In the genomic region with DNA sequence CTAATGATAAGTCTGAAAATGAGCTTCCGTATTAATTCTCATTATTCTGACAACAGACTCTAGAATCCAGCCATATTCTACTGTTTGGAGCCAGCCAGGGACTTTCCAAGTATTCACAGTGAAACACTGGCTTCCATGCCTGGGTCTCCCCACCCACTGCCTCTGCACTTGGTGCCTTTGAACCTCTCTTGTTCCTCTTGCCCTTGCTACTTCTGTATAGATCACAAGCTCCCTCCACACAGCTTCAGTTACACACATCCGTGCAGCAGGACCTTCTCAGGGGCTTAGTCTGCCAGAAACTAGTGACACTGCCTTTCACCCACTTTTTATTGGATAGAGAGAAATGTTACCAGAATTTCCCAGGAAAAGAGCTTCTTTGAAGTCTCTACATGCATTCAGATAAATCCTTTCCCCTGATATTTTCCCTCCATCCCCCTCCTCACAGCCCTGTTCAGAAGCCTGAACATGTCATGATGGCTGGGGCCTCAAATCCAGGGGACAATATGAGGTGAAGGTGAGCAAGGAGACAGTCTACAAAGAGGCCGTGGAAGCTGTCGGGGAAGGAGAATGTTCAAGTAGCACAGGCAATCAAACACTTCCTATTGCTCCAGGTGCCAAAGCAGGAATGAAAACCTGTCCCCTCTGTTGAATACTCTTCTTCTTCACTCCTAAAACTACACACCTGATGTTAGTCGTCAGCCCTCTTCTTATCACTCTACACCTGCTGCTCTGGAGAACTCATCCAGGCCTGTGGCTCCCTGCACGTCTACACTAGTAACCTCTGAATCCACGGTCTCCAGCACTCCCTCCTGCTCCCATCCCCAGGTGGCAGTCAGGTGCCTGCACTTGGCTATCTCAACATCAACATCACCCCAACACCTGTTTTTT, we compare ENCODE assay signal across 8 cellular contexts. TPM values are rescaled to one million over a fixed set of nuclear protein-coding genes. Genes with fewer than 3 reads are reported as not detected.
DNase-seq lines count a peak whose midpoint lies in the region; ATAC-seq, FAIRE-seq and TF ChIP-seq lines count a peak whose summit lies in the region.

No MANE protein-coding gene starts in this region.

- TF ChIP-seq RAD21 in H1 (IDR thresholded peaks at IDR 0.05 in 1 of 2, conservative IDR thresholded peaks at IDR 0.05 in 1 of 2; ENCODE audit: low read depth in 2 of 2, low read length in 2 of 2), result no peak

- H3K27me3 ChIP-seq in H1 (replicated peaks in 1 of 4; ENCODE audit: control insufficient read depth in 3 of 4, extremely low read depth in 1 of 4, insufficient read depth in 3 of 4, low read length in 3 of 4), result no peaks in the 10 kb centered on the region; a peak in 1 of 7 replicates
- H3K27me3 ChIP-seq in rectal smooth muscle tissue (ENCODE audit: control insufficient read depth, insufficient read depth, low read length), result no peaks in the 10 kb centered on the region

- no peak overlapping the region for H3K23ac ChIP-seq in H1 (ENCODE audit: insufficient read length)

- H3K27ac Mint-ChIP-seq in IgD-negative memory B cell, result peak overlapping the region; percentile 95 to 100 (median 100)

- H2AK5ac ChIP-seq in H1 (ENCODE audit: low read depth, low read length), result no peak overlapping the region

- no peak overlapping the region for H4K5ac ChIP-seq in H1 (ENCODE audit: insufficient read length, low read depth, low read length)

- H4K8ac ChIP-seq in H1 (ENCODE audit: extremely low read depth, insufficient read depth, low read length), result no peak overlapping the region; the same call in 1 of the 2 replicates

- H3K4me3 ChIP-seq in H1 (ENCODE audit: extremely low read depth in 1 of 4, insufficient read depth in 2 of 4, low read depth in 3 of 4, low read length in 4 of 4) (no peak overlapping the region), rectal smooth muscle tissue (ENCODE audit: low read length) (no peak overlapping the region)

- CTCF ChIA-PET in H1 (lab: Charles Lee; ENCODE audit: partially characterized antibody), result interaction anchor here (0.7 to 1.8 kb wide), 8 partner anchors 10 to 168 kb away, joined by 3 to 7 read pairs (median 3); no protein-coding TSS in a partner anchor

- no peak overlapping the region for H2BK120ac ChIP-seq in H1 (replicated peaks; ENCODE audit: low read depth, low read length)

- peaks cover 33 to 46% (median 35%) of the 10 kb centered on the region in 3 donors for H3K4me1 Mint-ChIP-seq in IgD-negative memory B cell

- no peak overlapping the region for H3K27ac ChIP-seq in H1 (ENCODE audit: low read depth, low read length)
- peak overlapping the region; percentile 49 for H3K27ac ChIP-seq in rectal smooth muscle tissue (ENCODE audit: low read depth, low read length)

- no peaks in the 10 kb centered on the region for H3K79me2 ChIP-seq in H1 (ENCODE audit: control insufficient read depth in 1 of 2, insufficient read depth in 2 of 2, low read length in 2 of 2)

- H2AFZ ChIP-seq in H1 (ENCODE audit: low read length), result 0 out of 2 replicates have a peak overlapping the region, but pooled peaks have one; percentile 26

- H4K91ac ChIP-seq in H1 (replicated peaks; ENCODE audit: insufficient read length, low read length), result no peak overlapping the region

- no peak for DNase-seq in GM12891 (ENCODE audit: insufficient read length, low spot score)
- no peak for DNase-seq in H1 (ENCODE audit: low read depth in 1 of 2, low spot score in 2 of 2)
- no peak for DNase-seq in NCI-H146 treated with DMSO at 0.1 percent for 48 hours (lab: John Stamatoyannopoulos, UW; ENCODE audit: unreplicated experiment)
- DNase-seq in stimulated activated CD4-positive, alpha-beta T cell treated with anti-CD3 and anti-CD28 coated beads, Interleukin-2, amount 100 ng/mL, for 48 hours, result no peak
- no peak for DNase-seq in activated T-cell treated with anti-CD3 and anti-CD28 coated beads, Interleukin-2, amount 50 U/mL, for 48 hours

- no peak overlapping the region for H2BK5ac ChIP-seq in H1 (ENCODE audit: low read depth, low read length)

- no peaks in the 10 kb centered on the region for H3K27me3 Mint-ChIP-seq in IgD-negative memory B cell

- H4K20me1 ChIP-seq in H1 (replicated peaks in 1 of 2; ENCODE audit: control insufficient read depth in 1 of 2, insufficient read depth in 2 of 2, low read length in 2 of 2), result no peaks in the 10 kb centered on the region

- no peak overlapping the region for H3K18ac ChIP-seq in H1 (ENCODE audit: extremely low read depth, low read length)

- H3K23me2 ChIP-seq in H1 (ENCODE audit: low read depth, low read length), result no peaks in the 10 kb centered on the region

- H3K36me3 Mint-ChIP-seq in IgD-negative memory B cell, result peaks cover 2% of the 10 kb centered on the region

- 71% methylated on average over 7 of the region's 7 CpGs; no CpG with 5 or more reads in 1 of the 2 experiments for WGBS in H1 (ENCODE audit: extremely low coverage in 1 of 2, insufficient coverage in 1 of 2, insufficient read length in 1 of 2, insufficient replicate concordance in 2 of 2, low coverage in 1 of 2, low lambda C conversion rate in 2 of 2, missing lambda C conversion rate in 1 of 2), 2 experiments

- no peaks in the 10 kb centered on the region for H3K79me1 ChIP-seq in H1 (ENCODE audit: low read depth, low read length)

- H3K9ac ChIP-seq in H1 (replicated peaks in 1 of 4; ENCODE audit: extremely low read depth in 1 of 4, low read depth in 3 of 4, low read length in 3 of 4) (no peak overlapping the region), rectal smooth muscle tissue (ENCODE audit: low read length) (no peak overlapping the region)

- no peak overlapping the region for H3K4ac ChIP-seq in H1 (replicated peaks; ENCODE audit: insufficient read length, low read depth, low read length)

- no peak for TF ChIP-seq EP300 in H1 (IDR thresholded peaks at IDR 0.05; ENCODE audit: borderline replicate concordance in 1 of 2, low read depth in 2 of 2, low read length in 2 of 2)

- FAIRE-seq in GM12891 (lab: Jason Lieb, UNC) (peak; percentile 98), H1 (lab: Jason Lieb, UNC) (peak; percentile 48)

- no peak overlapping the region for H3K4me2 ChIP-seq in H1 (ENCODE audit: insufficient read depth in 1 of 2, low read depth in 2 of 2, low read length in 2 of 2)

- POLR2A ChIA-PET in H1 (lab: Charles Lee; ENCODE audit: partially characterized antibody), result interaction anchor here (1.0 to 2.0 kb wide), 4 partner anchors 9 to 95 kb away, joined by 3 to 7 read pairs (median 4); no protein-coding TSS in a partner anchor

- TF ChIP-seq CTCF in H1 (IDR thresholded peaks at IDR 0.05; ENCODE audit: control extremely low read depth in 1 of 3, insufficient read depth in 1 of 3, low read depth in 1 of 3, low read length in 3 of 3), result no peak

- no peak overlapping the region for H3K56ac ChIP-seq in H1 (replicated peaks; ENCODE audit: insufficient read length, low read depth, low read length)

- no peak overlapping the region for H3K14ac ChIP-seq in H1 (ENCODE audit: insufficient read length)

- peak; percentile 62 for ATAC-seq in GM21515 (IDR thresholded peaks at IDR 0.05; ENCODE audit: unreplicated experiment)

- H3K36me3 ChIP-seq in H1 (ENCODE audit: control insufficient read depth in 2 of 4, insufficient read depth in 4 of 4, low read length in 3 of 4), result no peaks in the 10 kb centered on the region
- H3K36me3 ChIP-seq in rectal smooth muscle tissue (ENCODE audit: control insufficient read depth, insufficient read depth, low read length), result no peaks in the 10 kb centered on the region

- H3K9me3 ChIP-seq in H1 (ENCODE audit: insufficient read depth in 2 of 2, low read depth in 1 of 2, low read length in 1 of 2), result no peaks in the 10 kb centered on the region

- no peak overlapping the region for H2BK20ac ChIP-seq in H1 (ENCODE audit: low read length)

- H3K4me3 Mint-ChIP-seq in IgD-negative memory B cell, result peak overlapping the region; percentile 68 to 90 (median 84)

- TF ChIP-seq POLR2A in GM12891 (IDR thresholded peaks at IDR 0.05; ENCODE audit: low read depth, low read length) (peak; percentile 87), H1 (IDR thresholded peaks at IDR 0.05; ENCODE audit: control extremely low read depth in 1 of 2, low read depth in 2 of 2, low read length in 2 of 2) (no peak)

- no peak overlapping the region for H2BK15ac ChIP-seq in H1 (ENCODE audit: low read length)

- H2BK12ac ChIP-seq in H1 (ENCODE audit: low read depth, low read length), result no peak overlapping the region

- H3K9me3 Mint-ChIP-seq in IgD-negative memory B cell, result peaks cover 0 to 10% (median 6%) of the 10 kb centered on the region in 3 donors

- H3K4me1 ChIP-seq in H1 (replicated peaks in 1 of 4; ENCODE audit: control insufficient read depth in 3 of 4, insufficient read depth in 4 of 4, low read length in 3 of 4), result no peaks in the 10 kb centered on the region
- H3K4me1 ChIP-seq in rectal smooth muscle tissue (ENCODE audit: control insufficient read depth, insufficient read depth, low read length), result no peaks in the 10 kb centered on the region

RNA-seq across cellular contexts. Expression of a gene that starts 20.1 kb away (rescaled TPM):
- 110 TPM for polyA plus RNA-seq in GM12891 (2012; ENCODE audit: low read depth, missing spikeins)
- polyA plus RNA-seq in IgD-negative memory B cell, result 363 TPM
- 23.7 TPM in 2 replicates for total RNA-seq in H1 (2021; fragmentation: NEBNext Ultra II Directional; extraction: Animal tissue kit (Norgen Biotek cat#: 25700))
- polyA plus RNA-seq in H1 (2011; rRNA removed), result 89.0 and 120 TPM in 2 replicates
- polyA plus RNA-seq in H1 (2011; cell fraction: cytosol; rRNA removed), result 55.7 TPM
- polyA plus RNA-seq in H1 (2011; cell fraction: nucleus; rRNA removed), result 127 TPM
- polyA plus RNA-seq in H1 (2012, experiment 1 of 2), result 30.8 to 37.5 TPM (median 34.1 TPM) in 4 replicates
- polyA plus RNA-seq in H1 (2012, experiment 2 of 2), result 56.4 TPM
- 32.5 TPM for polyA plus RNA-seq in H1 (2013, experiment 1 of 2)
- polyA plus RNA-seq in H1 (2013, experiment 2 of 2), result 36.8 TPM
- 73.5 and 94.6 TPM in 2 replicates for polyA minus RNA-seq in H1 (2011; rRNA and poly(A)+ RNA removed)
- 28.8 TPM for polyA minus RNA-seq in H1 (2011; cell fraction: cytosol; rRNA and poly(A)+ RNA removed)
- 40.2 TPM for polyA minus RNA-seq in H1 (2011; cell fraction: nucleus; rRNA and poly(A)+ RNA removed)

RNA-seq across cellular contexts. Expression of a gene that starts 43.9 kb away (rescaled TPM):
- 1,963 TPM for polyA plus RNA-seq in GM12891 (2012; ENCODE audit: low read depth, missing spikeins)
- polyA plus RNA-seq in IgD-negative memory B cell (2,568 TPM), H1 (2011; rRNA removed) (8.4 and 13.1 TPM in 2 replicates)
- total RNA-seq in H1 (2021; fragmentation: NEBNext Ultra II Directional; extraction: Animal tissue kit (Norgen Biotek cat#: 25700)), result 6.2 and 6.8 TPM in 2 replicates
- 6.7 TPM for polyA plus RNA-seq in H1 (2011; cell fraction: cytosol; rRNA removed)
- 5.8 TPM for polyA plus RNA-seq in H1 (2011; cell fraction: nucleus; rRNA removed)
- polyA plus RNA-seq in H1 (2012, experiment 1 of 2), result 7.1 to 9.1 TPM (median 7.7 TPM) in 4 replicates
- 6.4 TPM for polyA plus RNA-seq in H1 (2012, experiment 2 of 2)
- polyA plus RNA-seq in H1 (2013, experiment 1 of 2), result 8.5 TPM
- 8.4 TPM for polyA plus RNA-seq in H1 (2013, experiment 2 of 2)
- polyA minus RNA-seq in H1 (2011; rRNA and poly(A)+ RNA removed), result 5.5 and 5.8 TPM in 2 replicates
- 4.3 TPM for polyA minus RNA-seq in H1 (2011; cell fraction: cytosol; rRNA and poly(A)+ RNA removed)
- 2.4 TPM for polyA minus RNA-seq in H1 (2011; cell fraction: nucleus; rRNA and poly(A)+ RNA removed)

RNA-seq across cellular contexts. Expression of a gene that starts 46.2 kb away (rescaled TPM):
- polyA plus RNA-seq in GM12891 (2012; ENCODE audit: low read depth, missing spikeins), result 654 TPM
- polyA plus RNA-seq in IgD-negative memory B cell (2,247 TPM), H1 (2011; rRNA removed) (58.8 and 62.8 TPM in 2 replicates)
- 32.3 and 37.8 TPM in 2 replicates for total RNA-seq in H1 (2021; fragmentation: NEBNext Ultra II Directional; extraction: Animal tissue kit (Norgen Biotek cat#: 25700))
- 81.9 TPM for polyA plus RNA-seq in H1 (2011; cell fraction: cytosol; rRNA removed)
- polyA plus RNA-seq in H1 (2011; cell fraction: nucleus; rRNA removed), result 41.7 TPM
- 46.1 to 60.1 TPM (median 55.5 TPM) in 4 replicates for polyA plus RNA-seq in H1 (2012, experiment 1 of 2)
- polyA plus RNA-seq in H1 (2012, experiment 2 of 2), result 46.2 TPM
- polyA plus RNA-seq in H1 (2013, experiment 1 of 2), result 35.2 TPM
- polyA plus RNA-seq in H1 (2013, experiment 2 of 2), result 34.9 TPM
- polyA minus RNA-seq in H1 (2011; rRNA and poly(A)+ RNA removed), result 32.8 and 39.3 TPM in 2 replicates
- polyA minus RNA-seq in H1 (2011; cell fraction: cytosol; rRNA and poly(A)+ RNA removed), result 15.7 TPM
- polyA minus RNA-seq in H1 (2011; cell fraction: nucleus; rRNA and poly(A)+ RNA removed), result 13.9 TPM

Comparison
In these comparisons a context has a peak if more than half of its experiments do, and no peak if none do; other contexts are left out.
1. RNA of a gene that starts 43.9 kb away (polyA plus RNA-seq): 2,568 TPM in IgD-negative memory B cell (single experiment); 5.8 to 13.1 TPM in H1; every median in the first group is over 100 times any median in the second.
2. RNA of a gene that starts 46.2 kb away (polyA plus RNA-seq): 2,247 TPM in IgD-negative memory B cell (single experiment); 34.9 to 81.9 TPM in H1; every median in the first group is over 10 times any median in the second.